In the genomic region with DNA sequence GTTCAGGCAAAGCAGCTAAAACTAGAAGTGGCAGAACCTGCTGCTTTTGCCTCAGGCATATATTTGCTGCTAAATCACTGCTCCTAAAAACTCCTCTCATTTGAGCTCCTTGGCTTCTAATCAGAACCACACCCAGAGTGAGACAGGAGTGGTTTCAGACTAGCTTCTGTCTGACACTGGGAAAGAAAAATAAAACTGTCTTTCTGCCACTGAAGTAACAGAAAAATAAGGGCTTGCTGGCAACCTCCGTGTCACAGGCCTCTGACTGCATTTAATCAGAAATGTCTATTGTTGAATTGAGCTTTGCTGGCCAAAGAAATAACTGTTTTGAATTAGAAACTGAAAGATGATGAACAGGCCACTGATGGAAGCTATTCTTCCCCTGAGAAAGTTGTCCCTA, we compare ENCODE assay signal across 20 cellular contexts. TPM values are rescaled to one million over a fixed set of nuclear protein-coding genes. Genes with fewer than 3 reads are reported as not detected.
DNase-seq lines count a peak whose midpoint lies in the region; ATAC-seq, FAIRE-seq and TF ChIP-seq lines count a peak whose summit lies in the region.
"Had no signal": no experiment of that assay in that cellular context is flagged by ENCODE, and none has a peak within 500 bp of the region (broad histone marks: within the 10 kb centered on the region; RNA-seq: fewer than 3 reads in every experiment).

No MANE protein-coding gene starts in this region.

- peak; percentile 11 for DNase-seq in AG20443 (ENCODE audit: low spot score)
- DNase-seq in bronchial epithelial cell (ENCODE audit: low read depth), result peak; percentile 80
- DNase-seq in Right ventricle myocardium superior, result no peak
- DNase-seq in renal cortical epithelial cell (ENCODE audit: low read depth), result peak; percentile 31
- no peak for DNase-seq in endodermal cell
- DNase-seq in hippocampal formation (lab: John Stamatoyannopoulos, UW), result no peak
- DNase-seq: activated naive CD4-positive, alpha-beta T cell treated with anti-CD3 and anti-CD28 coated beads for 36 hours; CD4-positive, alpha-beta memory T cell; KG1; nucleus accumbens; T1000 had no signal

- ATAC-seq in Right ventricle myocardium superior (ENCODE audit: poor library complexity) (peak; percentile 78), HG03439 (IDR thresholded peaks at IDR 0.05; ENCODE audit: unreplicated experiment) (no peak), GM21381 (IDR thresholded peaks at IDR 0.05; ENCODE audit: unreplicated experiment) (no peak)
- ATAC-seq: A549, HCT116 had no signal

- H3K36me3 ChIP-seq in bronchial epithelial cell (ENCODE audit: control insufficient read depth, insufficient read depth, low read length) (no peaks in the 10 kb centered on the region), endodermal cell (ENCODE audit: control insufficient read depth, insufficient read depth, low read length) (no peaks in the 10 kb centered on the region)
- H3K36me3 ChIP-seq: cardiac muscle cell, SJSA1 had no signal

- no peak overlapping the region for H3K4me3 Mint-ChIP-seq in endodermal cell
- H3K4me3 Mint-ChIP-seq: activated naive CD4-positive, alpha-beta T cell treated with anti-CD3 and anti-CD28 coated beads for 36 hours had no signal

- no peaks in the 10 kb centered on the region for H3K4me1 Mint-ChIP-seq in endodermal cell

- H3K36me3 Mint-ChIP-seq in endodermal cell (ENCODE audit: low read depth), result no peaks in the 10 kb centered on the region
- H3K36me3 Mint-ChIP-seq: CD4-positive, alpha-beta memory T cell had no signal

- intact Hi-C loops in Right ventricle myocardium superior (cut with DNase I), result no loop called here

- no peaks in the 10 kb centered on the region for H3K27me3 Mint-ChIP-seq in endodermal cell (ENCODE audit: insufficient read depth)
- H3K27me3 Mint-ChIP-seq: CD4-positive, alpha-beta memory T cell had no signal

- FAIRE-seq in bronchial epithelial cell (lab: Jason Lieb, UNC), result no peak
- FAIRE-seq: A549, endometrium, GM12892 had no signal

- H3K9me3 ChIP-seq in endodermal cell (ENCODE audit: control insufficient read depth, low read length), result no peaks in the 10 kb centered on the region
- H3K9me3 ChIP-seq: A549, SJSA1 had no signal

- H3K27me3 ChIP-seq in bronchial epithelial cell (ENCODE audit: control insufficient read depth, insufficient read depth, low read length) (no peaks in the 10 kb centered on the region), endodermal cell (ENCODE audit: control insufficient read depth, insufficient read depth, low read length, poor library complexity, severe bottlenecking) (no peaks in the 10 kb centered on the region)
- H3K27me3 ChIP-seq: cardiac muscle cell, SJSA1 had no signal

- 79 to 100% methylated on average over 1 of the region's 1 CpG for WGBS in endodermal cell (ENCODE audit: insufficient coverage in 1 of 2, insufficient read length in 1 of 2), 2 experiments

- no peaks in the 10 kb centered on the region for H3K4me1 ChIP-seq in endodermal cell (ENCODE audit: control insufficient read depth, insufficient read depth, low read length)
- H3K4me1 ChIP-seq: A549, SJSA1 had no signal

- no peak overlapping the region for H3K9ac ChIP-seq in endodermal cell (ENCODE audit: extremely low read depth, low read length, poor library complexity, severe bottlenecking)

- no peaks in the 10 kb centered on the region for H3K9me3 Mint-ChIP-seq in endodermal cell
- H3K9me3 Mint-ChIP-seq: activated naive CD4-positive, alpha-beta T cell treated with anti-CD3 and anti-CD28 coated beads for 36 hours; CD4-positive, alpha-beta memory T cell had no signal

- H3K27ac ChIP-seq in endodermal cell (ENCODE audit: low read depth, low read length), result no peak overlapping the region
- H3K27ac ChIP-seq: A549, cardiac muscle cell, HL-60, SJSA1 had no signal

- TF ChIP-seq CTCF in bronchial epithelial cell (IDR thresholded peaks at IDR 0.05; ENCODE audit: insufficient read depth, low read length, severe bottlenecking) (no peak), endodermal cell (conservative IDR thresholded peaks at IDR 0.05) (no peak)

- H3K4me3 ChIP-seq in bronchial epithelial cell (ENCODE audit: low read depth, low read length) (no peak overlapping the region), endodermal cell (ENCODE audit: low read length) (no peak overlapping the region)
- H3K4me3 ChIP-seq: A549, cardiac muscle cell, SJSA1 had no signal

- no peak overlapping the region for H3K27ac Mint-ChIP-seq in endodermal cell
- H3K27ac Mint-ChIP-seq: activated naive CD4-positive, alpha-beta T cell treated with anti-CD3 and anti-CD28 coated beads for 36 hours; CD4-positive, alpha-beta memory T cell had no signal

RNA-seq across cellular contexts. Expression of a gene that starts 52.1 kb away (rescaled TPM):
- total RNA-seq in bronchial epithelial cell (27.9 and 29.4 TPM in 2 replicates), Right ventricle myocardium superior (18.0 TPM), renal cortical epithelial cell (22.9 and 26.9 TPM in 2 replicates), endodermal cell (10 to 100 TPM; 39.7 to 60.8 TPM)
- 28.7 TPM for polyA plus RNA-seq in endodermal cell (2013, experiment 1 of 2)
- 28.2 TPM for polyA plus RNA-seq in endodermal cell (2013, experiment 2 of 2)

Comparison
In these comparisons a context has a peak if more than half of its experiments do, and no peak if none do; other contexts are left out.
1. DNase-seq: peak in AG20443 (single experiment), bronchial epithelial cell (single experiment) and renal cortical epithelial cell (single experiment); none in Right ventricle myocardium superior (single experiment), endodermal cell (single experiment) and hippocampal formation (0 of 2).